8 cellular contexts compared by ENCODE assay signal in the genomic region with DNA sequence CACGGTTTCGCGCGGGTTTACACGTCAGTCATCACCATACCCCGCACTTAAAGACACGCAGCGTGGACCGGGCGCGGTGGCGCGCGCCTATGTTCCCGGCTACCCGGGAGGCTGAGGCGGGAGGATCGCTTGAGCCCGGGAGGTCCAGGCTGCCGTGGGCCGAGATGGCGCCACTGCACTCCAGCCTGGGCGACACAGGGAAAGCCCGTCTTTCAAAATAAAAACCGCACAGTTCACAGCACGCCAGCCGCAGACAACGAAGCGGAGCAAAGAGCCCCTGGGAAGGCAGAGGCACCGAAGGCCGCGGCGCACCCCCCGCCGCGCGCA. TPM values are rescaled to one million over a fixed set of nuclear protein-coding genes. Genes with fewer than 3 reads are reported as not detected.
A peak's percentile ranks its signal among the peaks of the same experiment; 100 is the strongest.
DNase-seq lines count a peak whose midpoint lies in the region; ATAC-seq and TF ChIP-seq lines count a peak whose summit lies in the region.

No MANE protein-coding gene starts in this region.

- H3F3A ChIP-seq in MM.1S (ENCODE audit: insufficient read depth, low read length) = no peaks in the 10 kb centered on the region

- peaks cover 8% of the 10 kb centered on the region; the same call in 1 of the 2 replicates for H3K4me1 ChIP-seq in MM.1S (ENCODE audit: low read length)

- H3K36me3 Mint-ChIP-seq in naive thymus-derived CD8-positive, alpha-beta T cell = peaks cover 0 to 19% (median 0%) of the 10 kb centered on the region in 3 donors

- peak overlapping the region in 9 of 10 donors; percentile 8 to 90 (median 83) for H3K27ac Mint-ChIP-seq in naive thymus-derived CD8-positive, alpha-beta T cell

- TF ChIP-seq CTCF in AG04449 (IDR thresholded peaks at IDR 0.05; ENCODE audit: insufficient read depth, low read length, missing control alignments) = no peak
- no peak for TF ChIP-seq CTCF in MM.1S (IDR thresholded peaks at IDR 0.05; ENCODE audit: low read length)
- TF ChIP-seq CTCF in dorsolateral prefrontal cortex (IDR thresholded peaks at IDR 0.05 in 54 of 56, conservative IDR thresholded peaks at IDR 0.05 in 2 of 56; ENCODE audit: low read depth in 1 of 56, partially characterized antibody in 56 of 56) = no peak

- CTCF ChIA-PET in AG04449 (lab: Yijun Ruan, JAX) = interaction anchor here (1.5 kb wide), 1 partner anchor 192 kb away, joined by 3 read pairs; no protein-coding TSS in a partner anchor

- H3K27me3 ChIP-seq in MM.1S (replicated peaks; ENCODE audit: insufficient read depth, low read length) = no peaks in the 10 kb centered on the region
- H3K27me3 ChIP-seq in dorsolateral prefrontal cortex = no peaks in the 10 kb centered on the region

- peak overlapping the region; percentile 90 for H3K9ac ChIP-seq in MM.1S (ENCODE audit: low read length)

- no peaks in the 10 kb centered on the region for H4K20me1 ChIP-seq in MM.1S (ENCODE audit: insufficient read depth, low read length)

- peak overlapping the region; percentile 77 for H2AFZ ChIP-seq in MM.1S (ENCODE audit: low read length)

- peaks cover 10 to 32% (median 29%) of the 10 kb centered on the region in 4 donors for H3K4me1 Mint-ChIP-seq in naive thymus-derived CD8-positive, alpha-beta T cell

- POLR2A ChIA-PET in AG04449 (lab: Yijun Ruan, JAX) = interaction anchor here (0.7 to 2.3 kb wide), 6 partner anchors 11 to 378 kb away, joined by 3 to 11 read pairs (median 4); partner anchors contain the start of gene ING5
- POLR2A ChIA-PET in naive thymus-derived CD8-positive, alpha-beta T cell (lab: Charles Lee) = interaction anchor here (0.5 to 4.3 kb wide), 14 partner anchors 9 to 371 kb away, joined by 3 to 116 read pairs (median 4); partner anchors contain the start of genes ATG4B, D2HGDH, HDLBP and ING5

- H3K27ac ChIP-seq in MM.1S (ENCODE audit: low read length) = peak overlapping the region; percentile 62; the same call in 1 of the 2 replicates
- peak overlapping the region in 49 of 59 donors; percentile 14 to 97 (median 91) for H3K27ac ChIP-seq in dorsolateral prefrontal cortex

- peak; percentile 17 for ATAC-seq in GM21423 (IDR thresholded peaks at IDR 0.05; ENCODE audit: unreplicated experiment)
- peak in 1 of 2 donors; percentile 2 for ATAC-seq in naive thymus-derived CD8-positive, alpha-beta T cell

- peak overlapping the region; percentile 79 for H3K4me2 ChIP-seq in MM.1S (ENCODE audit: low read depth, low read length)

- no peaks in the 10 kb centered on the region for H3K27me3 Mint-ChIP-seq in naive thymus-derived CD8-positive, alpha-beta T cell

- peaks cover 63% of the 10 kb centered on the region for H3K79me2 ChIP-seq in MM.1S (ENCODE audit: low read length)

- intact Hi-C loops in dorsolateral prefrontal cortex (cut with DNase I) = loop anchor here (2.0 to 5.0 kb wide), 3 partner anchors 15 to 49 kb away; partner anchors contain the start of genes D2HGDH (in 2 of the 2), ATG4B (in 1 of the 2) and THAP4 (in 1 of the 2)

- no peak for DNase-seq in AG04449 (ENCODE audit: low read depth, low spot score)
- DNase-seq in MM.1S = peak; percentile 13
- DNase-seq in dorsolateral prefrontal cortex = peak in 2 of 10 donors; percentile 9 to 26
- no peak for DNase-seq in naive thymus-derived CD8-positive, alpha-beta T cell
- DNase-seq in superior temporal gyrus (ENCODE audit: extremely low spot score) = no peak
- DNase-seq in occipital lobe (lab: John Stamatoyannopoulos, UW) = no peak
- no peak for DNase-seq in NCI-H446 (lab: John Stamatoyannopoulos, UW)

- H3K4me3 Mint-ChIP-seq in naive thymus-derived CD8-positive, alpha-beta T cell = peak overlapping the region; percentile 70 to 96 (median 88)

- no peaks in the 10 kb centered on the region for H3K9me3 ChIP-seq in MM.1S (replicated peaks; ENCODE audit: insufficient read depth, low read length)

- peaks cover 4% of the 10 kb centered on the region; the same call in 1 of the 2 replicates for H3K36me3 ChIP-seq in MM.1S (replicated peaks; ENCODE audit: insufficient read depth, low read length)

- H3K4me3 ChIP-seq in AG04449 (ENCODE audit: low read depth, low read length) (peak overlapping the region; percentile 82), MM.1S (ENCODE audit: low read length) (peak overlapping the region; percentile 85), dorsolateral prefrontal cortex (peak overlapping the region; percentile 54 to 98 (median 93))

- no peaks in the 10 kb centered on the region for H3K9me3 Mint-ChIP-seq in naive thymus-derived CD8-positive, alpha-beta T cell

- H3K9me2 ChIP-seq in MM.1S (replicated peaks; ENCODE audit: insufficient read depth, low read length) = no peaks in the 10 kb centered on the region

RNA-seq across cellular contexts. Expression of gene DTYMK, which starts 0.3 kb away (rescaled TPM):
- total RNA-seq in dorsolateral prefrontal cortex (10 to 100 TPM in 119 of 120 experiments, 1 to 10 TPM in 1; 9.9 to 26.6 (median 15.6) TPM), occipital lobe (10.0 TPM)
- 10 to 100 TPM; 19.8 to 21.2 TPM for total RNA-seq in naive thymus-derived CD8-positive, alpha-beta T cell
- 10 to 100 TPM; 36.3 to 40.7 (median 38.6) TPM for polyA plus RNA-seq in naive thymus-derived CD8-positive, alpha-beta T cell

RNA-seq across cellular contexts. Expression of gene ING5, which starts 15.6 kb away (rescaled TPM):
- total RNA-seq in dorsolateral prefrontal cortex = 10 to 100 TPM; 41.5 to 97.4 (median 61.9) TPM
- 10 to 100 TPM; 73.1 to 80.8 TPM for total RNA-seq in naive thymus-derived CD8-positive, alpha-beta T cell
- 10 to 100 TPM; 16.4 to 23.5 (median 17.4) TPM for polyA plus RNA-seq in naive thymus-derived CD8-positive, alpha-beta T cell
- total RNA-seq in occipital lobe = 23.4 TPM

RNA-seq across cellular contexts. Expression of gene D2HGDH, which starts 48.1 kb away (rescaled TPM):
- 10 to 100 TPM; 17.2 to 49.8 (median 28.8) TPM for total RNA-seq in dorsolateral prefrontal cortex
- total RNA-seq in naive thymus-derived CD8-positive, alpha-beta T cell = 10 to 100 TPM; 47.6 to 51.6 TPM
- polyA plus RNA-seq in naive thymus-derived CD8-positive, alpha-beta T cell = 1 to 10 TPM; 1.5 to 6.8 (median 2.7) TPM
- total RNA-seq in occipital lobe = 8.0 TPM

RNA-seq across cellular contexts. Expression of gene ATG4B, which starts 48.8 kb away (rescaled TPM):
- 100 to 1,000 TPM in 104 of 120 experiments, 10 to 100 TPM in 16; 79.3 to 164 (median 118) TPM for total RNA-seq in dorsolateral prefrontal cortex
- 100 to 1,000 TPM; 103 to 104 TPM for total RNA-seq in naive thymus-derived CD8-positive, alpha-beta T cell
- 10 to 100 TPM; 45.8 to 60.1 (median 46.5) TPM for polyA plus RNA-seq in naive thymus-derived CD8-positive, alpha-beta T cell
- total RNA-seq in occipital lobe = 33.7 TPM

RNA-seq across cellular contexts. Expression of gene THAP4, which starts 49.3 kb away (rescaled TPM):
- total RNA-seq in dorsolateral prefrontal cortex = 10 to 100 TPM; 35.1 to 69.3 (median 54.0) TPM
- total RNA-seq in naive thymus-derived CD8-positive, alpha-beta T cell = 10 to 100 TPM; 28.4 to 31.8 TPM
- 10 to 100 TPM; 29.6 to 58.4 (median 38.9) TPM for polyA plus RNA-seq in naive thymus-derived CD8-positive, alpha-beta T cell
- total RNA-seq in occipital lobe = 22.0 TPM
